In the genomic region with DNA sequence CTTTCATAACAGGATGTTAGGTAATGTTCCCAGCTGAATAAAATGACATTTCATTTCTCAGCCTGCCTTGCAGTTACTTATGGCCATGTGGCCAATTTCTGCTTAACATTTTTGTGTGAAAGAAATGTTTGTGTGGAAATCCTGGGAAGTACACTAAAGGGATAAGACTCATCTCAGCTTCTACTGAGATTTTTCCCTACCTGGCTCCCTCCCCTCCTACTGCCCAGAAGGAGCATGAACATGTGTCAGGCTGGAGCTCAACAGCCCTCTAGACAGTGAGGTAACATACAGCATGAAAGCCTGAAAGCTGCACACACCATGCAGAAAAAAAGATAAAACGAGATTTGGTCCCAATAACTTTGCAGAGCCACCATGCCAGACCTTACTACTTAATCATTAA, we compare ENCODE assay signal across 7 cellular contexts.
"Had no signal": no experiment of that assay in that cellular context is flagged by ENCODE, and none has a peak within 500 bp of the region (broad histone marks: within the 10 kb centered on the region; RNA-seq: fewer than 3 reads in every experiment).

No MANE protein-coding gene starts in this region.

- H3K4me3 ChIP-seq: GM23248, HAP-1 had no signal

- H3K36me3 ChIP-seq: HAP-1 had no signal

- H3K27ac ChIP-seq: GM23248, HL-60 had no signal

- ATAC-seq: HCT116, HepG2 had no signal

- H3K4me1 ChIP-seq: HAP-1 had no signal

- H3K9me3 ChIP-seq: HAP-1 had no signal

- DNase-seq: GM23248, GOT3, H7 had no signal
